ENCODE assay signal across 16 cellular contexts in genomic region chr3:154779571-154779970, GRCh38.
A peak's percentile ranks its signal among the peaks of the same experiment; 100 is the strongest.
DNase-seq lines count a peak whose midpoint lies in the region; TF ChIP-seq lines count a peak whose summit lies in the region.
"Had no signal": no experiment of that assay in that cellular context is flagged by ENCODE, and none has a peak within 500 bp of the region (broad histone marks: within the 10 kb centered on the region; RNA-seq: fewer than 3 reads in every experiment).

No MANE protein-coding gene starts in this region.

- no peak overlapping the region for H3K18ac ChIP-seq in mesenchymal stem cell (ENCODE audit: low read depth in 1 of 2, low read length in 2 of 2)

- no peak overlapping the region for H3K4me3 ChIP-seq in mesenchymal stem cell (ENCODE audit: insufficient read depth in 1 of 2, low read depth in 1 of 2, low read length in 2 of 2)
- H3K4me3 ChIP-seq: spleen had no signal

- H3K9ac ChIP-seq in mesenchymal stem cell (ENCODE audit: low read length): no peak overlapping the region

- H2AFZ ChIP-seq in mesenchymal stem cell (ENCODE audit: low read depth, low read length): no peak overlapping the region

- H3K79me1 ChIP-seq in mesenchymal stem cell (replicated peaks; ENCODE audit: low read length, poor library complexity, severe bottlenecking): no peaks in the 10 kb centered on the region

- H3K36me3 ChIP-seq in mesenchymal stem cell (ENCODE audit: control insufficient read depth in 1 of 2, insufficient read depth in 2 of 2, low read depth in 1 of 2, low read length in 2 of 2): no peaks in the 10 kb centered on the region
- H3K36me3 ChIP-seq: neutrophil, spleen had no signal

- H2AK5ac ChIP-seq in mesenchymal stem cell (ENCODE audit: low read length, severe bottlenecking): no peak overlapping the region

- no peak overlapping the region for H3K4me2 ChIP-seq in mesenchymal stem cell (ENCODE audit: low read length, poor library complexity, severe bottlenecking)

- WGBS in mesenchymal stem cell: 42% methylated on average over 2 of the region's 2 CpGs

- no peak overlapping the region for H2BK15ac ChIP-seq in mesenchymal stem cell (ENCODE audit: low read depth, poor library complexity, severe bottlenecking)

- no peak overlapping the region for H2BK120ac ChIP-seq in mesenchymal stem cell (ENCODE audit: low read depth, low read length)

- H3K4ac ChIP-seq in mesenchymal stem cell (ENCODE audit: low read depth in 1 of 2, low read length in 2 of 2): no peak overlapping the region

- H3K27me3 ChIP-seq in mesenchymal stem cell (ENCODE audit: control insufficient read depth in 1 of 2, insufficient read depth in 1 of 2, low read length in 2 of 2): no peaks in the 10 kb centered on the region
- H3K27me3 ChIP-seq: neutrophil, spleen had no signal

- no peaks in the 10 kb centered on the region for H3K9me3 ChIP-seq in mesenchymal stem cell (ENCODE audit: control insufficient read depth, low read length)
- H3K9me3 ChIP-seq: neutrophil, spleen had no signal

- DNase-seq in AG08396 (ENCODE audit: low spot score): peak; percentile 58
- DNase-seq in NCI-H226: peak; percentile 79
- peak; percentile 60 for DNase-seq in dedifferentiated amniotic fluid mesenchymal stem cell (ENCODE audit: extremely low spot score)
- DNase-seq in mesenchymal stem cell: peak; percentile 32
- DNase-seq in GM20000 (ENCODE audit: low spot score): no peak
- no peak for DNase-seq in LoVo (ENCODE audit: low spot score)
- no peak for DNase-seq in SK-N-DZ (ENCODE audit: low spot score)
- no peak for DNase-seq in NCI-H2107 treated with DMSO at 0.1 percent for 48 hours (lab: John Stamatoyannopoulos, UW; ENCODE audit: unreplicated experiment)
- DNase-seq: activated B cell treated with CpG ODN at 0.5 μM for 24 hours; activated CD8-positive, alpha-beta memory T cell treated with anti-CD3 and anti-CD28 coated beads, Interleukin-2, amount 10 ng/mL, durations not matched to agents 7 days and 5 days; activated naive CD4-positive, alpha-beta T cell treated with anti-CD3 and anti-CD28 coated beads, Interleukin-2, amount 10 ng/mL, durations not matched to agents 7 days and 5 days; DMS53; NCI-H1092; spleen; T-cell had no signal

- H3K14ac ChIP-seq in mesenchymal stem cell (ENCODE audit: low read length in 2 of 2): no peak overlapping the region

- H2BK12ac ChIP-seq in mesenchymal stem cell (ENCODE audit: low read length in 2 of 2): no peak overlapping the region

- TF ChIP-seq CTCF in GM20000 (IDR thresholded peaks at IDR 0.05; ENCODE audit: extremely low read depth, missing control alignments): no peak

- H3K23ac ChIP-seq in mesenchymal stem cell (ENCODE audit: low read length in 2 of 2): no peak overlapping the region

- no peak overlapping the region for H3K27ac ChIP-seq in mesenchymal stem cell (ENCODE audit: low read length, poor library complexity, severe bottlenecking)
- H3K27ac ChIP-seq: neutrophil, spleen had no signal

- no peak overlapping the region for H4K91ac ChIP-seq in mesenchymal stem cell (ENCODE audit: low read length)

- H3K4me1 ChIP-seq in mesenchymal stem cell (ENCODE audit: control insufficient read depth, insufficient read depth, low read depth, low read length): no peaks in the 10 kb centered on the region

- H4K8ac ChIP-seq in mesenchymal stem cell (ENCODE audit: low read length): no peak overlapping the region

- no peak overlapping the region for H2BK5ac ChIP-seq in mesenchymal stem cell (ENCODE audit: low read depth, low read length, poor library complexity, severe bottlenecking)

Comparison
In these comparisons a context has a peak if more than half of its experiments do, and no peak if none do; other contexts are left out.
1. DNase-seq: peak in AG08396 (single experiment), NCI-H226 (single experiment), dedifferentiated amniotic fluid mesenchymal stem cell (single experiment) and mesenchymal stem cell (single experiment); none in GM20000 (single experiment), LoVo (single experiment), SK-N-DZ (single experiment) and NCI-H2107 treated with DMSO at 0.1 percent for 48 hours (single experiment).